Comparison of ENCODE assay signal across 8 cellular contexts in the genomic region with DNA sequence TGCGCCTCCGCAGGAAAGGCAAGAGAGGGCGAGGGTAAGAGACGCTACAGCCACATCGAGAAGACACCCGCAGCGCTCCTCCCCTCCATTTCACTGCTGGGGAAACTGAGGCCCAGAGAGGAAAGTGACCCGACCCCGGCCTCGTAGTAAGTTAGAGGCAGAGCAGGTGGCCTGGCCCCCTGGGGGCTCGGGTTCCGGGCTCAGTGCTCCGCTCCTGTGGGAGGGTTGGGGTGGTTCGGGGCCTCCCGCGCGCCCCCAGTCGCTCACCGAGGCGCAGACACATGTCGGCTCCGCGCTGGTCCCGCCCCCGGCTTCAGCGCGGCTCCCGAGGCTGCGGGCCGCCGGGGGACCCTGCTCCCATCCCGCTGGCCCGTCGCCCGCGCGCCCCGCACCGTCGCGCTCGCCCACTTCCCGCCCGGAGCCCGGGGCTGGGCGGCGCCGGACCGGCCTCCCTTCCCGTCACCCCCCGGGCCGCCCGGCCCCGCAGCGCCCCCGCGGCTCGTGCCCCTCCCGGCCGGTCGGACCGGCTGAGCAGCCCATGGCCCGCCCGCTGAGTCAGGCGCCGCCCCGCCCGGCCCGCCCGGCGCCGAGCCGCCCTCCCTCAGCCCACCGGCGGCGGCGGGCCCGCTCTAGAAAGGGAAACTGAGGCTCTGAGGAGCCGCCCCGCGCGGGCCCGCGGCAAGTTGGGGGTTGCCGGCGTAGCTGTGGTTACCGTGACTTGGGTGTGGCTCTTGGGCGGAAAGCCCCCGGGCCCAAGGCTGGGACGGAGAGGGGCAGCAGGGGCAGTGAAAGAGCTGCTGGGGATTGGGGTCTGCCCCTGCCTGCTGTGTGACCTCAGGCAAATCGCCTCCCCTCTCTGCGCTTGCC. TPM values are rescaled to one million over a fixed set of nuclear protein-coding genes. Genes with fewer than 3 reads are reported as not detected.
DNase-seq lines count a peak whose midpoint lies in the region; ATAC-seq and TF ChIP-seq lines count a peak whose summit lies in the region.

A gene with protein sequence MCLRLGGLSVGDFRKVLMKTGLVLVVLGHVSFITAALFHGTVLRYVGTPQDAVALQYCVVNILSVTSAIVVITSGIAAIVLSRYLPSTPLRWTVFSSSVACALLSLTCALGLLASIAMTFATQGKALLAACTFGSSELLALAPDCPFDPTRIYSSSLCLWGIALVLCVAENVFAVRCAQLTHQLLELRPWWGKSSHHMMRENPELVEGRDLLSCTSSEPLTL (minus strand): TSS at position 434 of the 867 bp plus-strand sequence. CDS start 151 bp downstream, at position 283.

- H3K9me3 Mint-ChIP-seq in activated T-cell treated with anti-CD3 and anti-CD28 coated beads, Interleukin-2, amount 50 U/mL, for 72 hours: no peaks in the 10 kb centered on the region

- H2AK5ac ChIP-seq in trophoblast cell (ENCODE audit: low read length): peak within 1 kb of the TSS; percentile 99

- H3K27me3 ChIP-seq in BJ (ENCODE audit: control insufficient read depth, insufficient read depth, low read length): no peaks in the 10 kb centered on the region; the same call in 1 of the 2 replicates
- H3K27me3 ChIP-seq in cardiac muscle cell: peaks cover 36% of the 10 kb centered on the region
- H3K27me3 ChIP-seq in trophoblast cell (ENCODE audit: insufficient read depth, low read length): no peaks in the 10 kb centered on the region

- peak within 1 kb of the TSS; percentile 62 for H3K4me3 ChIP-seq in BJ (ENCODE audit: low read depth, low read length)
- H3K4me3 ChIP-seq in cardiac muscle cell: peak within 1 kb of the TSS; percentile 36
- peak within 1 kb of the TSS; percentile 76 for H3K4me3 ChIP-seq in trophoblast cell (ENCODE audit: low read depth, low read length)

- H3K4me3 Mint-ChIP-seq in activated T-cell treated with anti-CD3 and anti-CD28 coated beads, Interleukin-2, amount 50 U/mL, for 72 hours: peak within 1 kb of the TSS; percentile 82

- H3K9me3 ChIP-seq in cardiac muscle cell (ENCODE audit: low read depth) (no peaks in the 10 kb centered on the region), trophoblast cell (ENCODE audit: insufficient read depth, low read depth, low read length) (peaks cover 3% of the 10 kb centered on the region)

- H3K23ac ChIP-seq in trophoblast cell (ENCODE audit: low read length): no peak within 1 kb of the TSS

- H3K27ac ChIP-seq in cardiac muscle cell (no peak within 1 kb of the TSS), trophoblast cell (ENCODE audit: low read depth, low read length) (peak within 1 kb of the TSS; percentile 77)

- peak within 1 kb of the TSS; percentile 98 for H2BK12ac ChIP-seq in trophoblast cell (ENCODE audit: low read length)

- H3K27me3 Mint-ChIP-seq in activated T-cell treated with anti-CD3 and anti-CD28 coated beads, Interleukin-2, amount 50 U/mL, for 72 hours (ENCODE audit: low read depth): peaks cover 54% of the 10 kb centered on the region

- H3K4me1 Mint-ChIP-seq in activated T-cell treated with anti-CD3 and anti-CD28 coated beads, Interleukin-2, amount 50 U/mL, for 72 hours (ENCODE audit: low read depth): peaks cover 4% of the 10 kb centered on the region

- H4K91ac ChIP-seq in trophoblast cell (ENCODE audit: low read depth, low read length): peak within 1 kb of the TSS; percentile 100

- peak within 1 kb of the TSS; percentile 97 for H2BK5ac ChIP-seq in trophoblast cell (ENCODE audit: low read depth, low read length, poor library complexity)

- peaks cover 19% of the 10 kb centered on the region for H3K79me1 ChIP-seq in trophoblast cell (ENCODE audit: low read length)

- H4K12ac ChIP-seq in trophoblast cell (ENCODE audit: low read depth, low read length): peak within 1 kb of the TSS; percentile 93

- peak within 1 kb of the TSS; percentile 96 for H3K18ac ChIP-seq in trophoblast cell (ENCODE audit: low read length)

- H2AFZ ChIP-seq in trophoblast cell (ENCODE audit: insufficient read depth, low read length, poor library complexity): peak within 1 kb of the TSS; percentile 98

- H3K14ac ChIP-seq in trophoblast cell (ENCODE audit: low read length): peak within 1 kb of the TSS; percentile 99

- H3K36me3 Mint-ChIP-seq in activated T-cell treated with anti-CD3 and anti-CD28 coated beads, Interleukin-2, amount 50 U/mL, for 72 hours (ENCODE audit: insufficient read depth in 2 of 2): peaks cover 0 to 2% of the 10 kb centered on the region in 2 donors

- no peak for DNase-seq in BJ (ENCODE audit: low read depth)
- peak; percentile 27 for DNase-seq in HCEC 1CT
- DNase-seq in activated T-cell treated with anti-CD3 and anti-CD28 coated beads, Interleukin-2, amount 50 U/mL, for 72 hours: peak; percentile 36 to 42
- DNase-seq in cardiac muscle cell (ENCODE audit: low read depth in 1 of 2, low spot score in 1 of 2): peak in 1 of 2 donors; percentile 51
- DNase-seq in trophoblast cell: peak; percentile 66 to 80

- peak within 1 kb of the TSS; percentile 99 for H2BK120ac ChIP-seq in trophoblast cell (ENCODE audit: insufficient read depth, low read length, poor library complexity)

- peak within 1 kb of the TSS; percentile 98 for H3K4ac ChIP-seq in trophoblast cell (ENCODE audit: low read depth, low read length)

- H3K36me3 ChIP-seq in BJ (ENCODE audit: control insufficient read depth, insufficient read depth, low read length) (no peaks in the 10 kb centered on the region), cardiac muscle cell (no peaks in the 10 kb centered on the region), trophoblast cell (ENCODE audit: control insufficient read depth in 1 of 2, insufficient read depth in 2 of 2, low read length in 2 of 2) (peaks cover 10 to 12% of the 10 kb centered on the region in 2 experiments)

- H3K9ac ChIP-seq in trophoblast cell (ENCODE audit: low read length): peak within 1 kb of the TSS; percentile 51

- H3K4me2 ChIP-seq in trophoblast cell (ENCODE audit: low read length): peak within 1 kb of the TSS; percentile 86

- peak within 1 kb of the TSS; percentile 99 for H4K8ac ChIP-seq in trophoblast cell (ENCODE audit: low read depth, low read length)

- peak; percentile 81 to 84 for ATAC-seq in activated T-cell treated with anti-CD3 and anti-CD28 coated beads, Interleukin-2, amount 50 U/mL, for 72 hours (replicated peaks in 1 of 2)
- no peak for ATAC-seq in HG02938 (IDR thresholded peaks at IDR 0.05; ENCODE audit: unreplicated experiment)
- no peak for ATAC-seq in HG02642 (IDR thresholded peaks at IDR 0.05; ENCODE audit: poor library complexity, unreplicated experiment)
- no peak for ATAC-seq in HG03457 (IDR thresholded peaks at IDR 0.05; ENCODE audit: unreplicated experiment)

- no peak within 1 kb of the TSS for H3K27ac Mint-ChIP-seq in activated T-cell treated with anti-CD3 and anti-CD28 coated beads, Interleukin-2, amount 50 U/mL, for 72 hours

- POLR2A ChIA-PET in BJ (lab: Charles Lee): no interaction called here

- peaks cover 15% of the 10 kb centered on the region for H3K79me2 ChIP-seq in trophoblast cell (ENCODE audit: control insufficient read depth, insufficient read depth, low read length, poor library complexity)

- TF ChIP-seq CTCF in BJ (IDR thresholded peaks at IDR 0.05; ENCODE audit: insufficient read depth, low read depth, low read length) (no peak), cardiac muscle cell (IDR thresholded peaks at IDR 0.05; ENCODE audit: low read depth, low read length) (peak; percentile 8)

- CTCF ChIA-PET in BJ (lab: Yijun Ruan, JAX): no interaction called here

- H3K4me1 ChIP-seq in cardiac muscle cell (ENCODE audit: low read depth): no peaks in the 10 kb centered on the region
- peaks cover 36 to 48% of the 10 kb centered on the region in 2 experiments for H3K4me1 ChIP-seq in trophoblast cell (ENCODE audit: control insufficient read depth in 1 of 2, insufficient read depth in 2 of 2, low read length in 2 of 2)

- WGBS in trophoblast cell (ENCODE audit: extremely low coverage, insufficient coverage, insufficient read length): no CpG with 5 or more reads among the region's 92 CpGs

RNA-seq across cellular contexts. Expression of the gene that starts here (rescaled TPM):
- 19.1 and 34.9 TPM in 2 replicates for polyA plus RNA-seq in BJ (2011; rRNA removed)
- 13.5 and 22.0 TPM in 2 replicates for polyA minus RNA-seq in BJ (2011; rRNA and poly(A)+ RNA removed)
- total RNA-seq in activated T-cell treated with anti-CD3 and anti-CD28 coated beads, Interleukin-2, amount 50 U/mL, for 72 hours: 1 to 10 TPM; 1.4 to 2.0 TPM
- total RNA-seq in cardiac muscle cell: 30.3 and 61.6 TPM in 2 replicates
- polyA plus RNA-seq in cardiac muscle cell: 17.1 and 41.4 TPM in 2 replicates
- 172 and 195 TPM in 2 replicates for polyA plus RNA-seq in trophoblast cell (2013)

Comparison
In these comparisons a context has a peak if more than half of its experiments do, and no peak if none do; other contexts are left out.
1. RNA of the gene that starts here (total RNA-seq): 30.3 to 61.6 TPM in cardiac muscle cell; 1.4 to 2.0 TPM in activated T-cell treated with anti-CD3 and anti-CD28 coated beads, Interleukin-2, amount 50 U/mL, for 72 hours; every median in the first group is over 10 times any median in the second.
2. ATAC-seq: peak in activated T-cell treated with anti-CD3 and anti-CD28 coated beads, Interleukin-2, amount 50 U/mL, for 72 hours (2 of 2); none in HG02938 (single experiment), HG02642 (single experiment) and HG03457 (single experiment).
3. Peak in every context shown above with its lines, with median percentiles within 50 percentile points of each other: H3K4me3 ChIP-seq.